Comparison of ENCODE assay signal across 29 cellular contexts in the genomic region with DNA sequence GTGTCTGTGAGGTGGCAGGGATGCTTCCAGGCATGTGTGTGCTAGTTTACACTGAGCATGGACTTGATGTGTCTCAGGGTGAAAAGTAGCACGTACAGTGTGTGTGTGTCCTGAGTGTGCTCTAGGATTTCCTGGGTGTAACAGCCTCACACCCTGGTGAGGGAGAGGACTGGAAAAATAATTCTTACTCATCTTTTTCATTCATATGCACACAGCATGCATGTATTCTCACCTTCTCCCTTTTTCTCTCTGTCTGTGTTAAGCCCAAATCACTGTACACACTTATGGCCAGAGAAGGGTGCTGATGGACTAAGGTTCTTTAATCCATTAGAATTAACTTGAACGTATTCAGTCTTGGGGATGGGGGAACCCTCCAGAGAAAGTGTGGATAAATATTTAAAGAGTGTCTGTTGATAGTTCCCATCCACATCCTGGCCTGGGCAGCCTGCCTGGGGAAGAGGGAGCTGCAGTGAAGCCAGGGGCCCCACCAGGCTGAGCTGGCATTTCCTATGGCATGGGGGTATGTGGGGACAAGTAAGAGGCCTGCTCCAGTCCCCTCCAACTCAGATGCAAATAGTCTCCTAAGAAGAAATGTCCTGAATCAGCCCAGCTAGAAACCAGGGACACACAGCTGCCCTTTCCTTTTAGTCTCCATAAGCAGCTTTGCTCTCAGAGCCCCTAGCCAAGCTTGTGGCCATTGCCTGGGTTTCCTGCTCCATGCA. TPM values are rescaled to one million over a fixed set of nuclear protein-coding genes. Genes with fewer than 3 reads are reported as not detected.
DNase-seq lines count a peak whose midpoint lies in the region; ATAC-seq and FAIRE-seq lines count a peak whose summit lies in the region.
"Had no signal": no experiment of that assay in that cellular context is flagged by ENCODE, and none has a peak within 500 bp of the region (broad histone marks: within the 10 kb centered on the region; RNA-seq: fewer than 3 reads in every experiment).

No MANE protein-coding gene starts in this region.

- ATAC-seq in naive B cell (ENCODE audit: low read depth in 2 of 2), result no peak
- no peak for ATAC-seq in GM18907 (IDR thresholded peaks at IDR 0.05; ENCODE audit: unreplicated experiment)
- ATAC-seq: activated T-cell treated with anti-CD3 and anti-CD28 coated beads, Interleukin-2, amount 50 U/mL, for 4 hours; lower lobe of right lung had no signal

- H3K36me3 Mint-ChIP-seq in naive B cell, result no peaks in the 10 kb centered on the region
- no peaks in the 10 kb centered on the region for H3K36me3 Mint-ChIP-seq in activated naive CD8-positive, alpha-beta T cell treated with anti-CD3 and anti-CD28 coated beads for 36 hours

- peaks cover 48% of the 10 kb centered on the region for H3K79me2 ChIP-seq in GM23248 (ENCODE audit: insufficient read depth)

- H2AFZ ChIP-seq in GM23248, result no peak overlapping the region

- peaks cover 29 to 54% (median 39%) of the 10 kb centered on the region in 3 donors for H3K4me1 Mint-ChIP-seq in naive B cell
- H3K4me1 Mint-ChIP-seq in activated naive CD8-positive, alpha-beta T cell treated with anti-CD3 and anti-CD28 coated beads for 36 hours, result peaks cover 25% of the 10 kb centered on the region

- H3K27me3 Mint-ChIP-seq in naive B cell, result peaks cover 80 to 97% (median 93%) of the 10 kb centered on the region in 3 donors
- H3K27me3 Mint-ChIP-seq in activated naive CD8-positive, alpha-beta T cell treated with anti-CD3 and anti-CD28 coated beads for 36 hours, result peaks cover 99% of the 10 kb centered on the region

- H3K36me3 ChIP-seq in GM23248 (ENCODE audit: low read depth) (no peaks in the 10 kb centered on the region), adipocyte (ENCODE audit: control insufficient read depth, insufficient read depth, low read length, severe bottlenecking) (peaks cover 5% of the 10 kb centered on the region), subcutaneous abdominal adipose tissue (ENCODE audit: control insufficient read depth in 5 of 5, insufficient read depth in 5 of 5, low read length in 5 of 5) (no peaks in the 10 kb centered on the region)
- H3K36me3 ChIP-seq: breast epithelium, lower lobe of right lung, thoracic aorta had no signal

- no peak overlapping the region for H3K27ac Mint-ChIP-seq in naive B cell
- no peak overlapping the region for H3K27ac Mint-ChIP-seq in activated naive CD8-positive, alpha-beta T cell treated with anti-CD3 and anti-CD28 coated beads for 36 hours
- H3K27ac Mint-ChIP-seq: activated CD4-positive, alpha-beta T cell treated with anti-CD3 and anti-CD28 coated beads, Interleukin-2, amount 10 ng/mL, durations not matched to agents 24 days and 14 days had no signal

- H3K9ac ChIP-seq in GM23248 (peak overlapping the region; percentile 84; the same call in 1 of the 2 replicates), adipocyte (ENCODE audit: low read length) (peak overlapping the region; percentile 96), subcutaneous abdominal adipose tissue (ENCODE audit: low read length in 5 of 5) (peak overlapping the region in 1 of 5 donors; percentile 1)

- H3K9me3 Mint-ChIP-seq in naive B cell, result peaks cover 0 to 2% (median 0%) of the 10 kb centered on the region in 7 donors
- no peaks in the 10 kb centered on the region for H3K9me3 Mint-ChIP-seq in activated naive CD8-positive, alpha-beta T cell treated with anti-CD3 and anti-CD28 coated beads for 36 hours
- H3K9me3 Mint-ChIP-seq: activated CD4-positive, alpha-beta T cell treated with anti-CD3 and anti-CD28 coated beads, Interleukin-2, amount 10 ng/mL, durations not matched to agents 24 days and 14 days; activated T-cell treated with anti-CD3 and anti-CD28 coated beads, Interleukin-2, amount 50 U/mL, for 4 hours had no signal

- H4K20me1 ChIP-seq in GM23248 (ENCODE audit: insufficient read depth), result no peaks in the 10 kb centered on the region

- no peak for FAIRE-seq in GM19239 (lab: Jason Lieb, UNC)
- FAIRE-seq: colon, frontal cortex had no signal

- peak overlapping the region in 5 of 8 donors; percentile 50 to 94 (median 80) for H3K4me3 Mint-ChIP-seq in naive B cell
- H3K4me3 Mint-ChIP-seq in activated naive CD8-positive, alpha-beta T cell treated with anti-CD3 and anti-CD28 coated beads for 36 hours, result no peak overlapping the region
- H3K4me3 Mint-ChIP-seq: activated CD4-positive, alpha-beta T cell treated with anti-CD3 and anti-CD28 coated beads, Interleukin-2, amount 10 ng/mL, durations not matched to agents 24 days and 14 days; activated T-cell treated with anti-CD3 and anti-CD28 coated beads, Interleukin-2, amount 50 U/mL, for 4 hours had no signal

- peaks cover 15% of the 10 kb centered on the region for H3K4me1 ChIP-seq in GM23248 (ENCODE audit: insufficient read depth)
- H3K4me1 ChIP-seq in adipocyte (ENCODE audit: control insufficient read depth, insufficient read depth, low read length), result peaks cover 46% of the 10 kb centered on the region
- H3K4me1 ChIP-seq in subcutaneous abdominal adipose tissue (ENCODE audit: control insufficient read depth in 5 of 5, insufficient read depth in 5 of 5, low read length in 5 of 5), result peaks cover 3 to 83% (median 78%) of the 10 kb centered on the region in 5 donors

- in situ Hi-C loops in GM23248 (cut with MboI), result no loop called here

- DNase-seq in GM23248 (peak; percentile 36), adipocyte (ENCODE audit: low read depth) (no peak), naive B cell (no peak), GM19239 (ENCODE audit: insufficient read length, low spot score) (no peak)
- no peak for DNase-seq in activated naive CD8-positive, alpha-beta T cell treated with anti-CD3 and anti-CD28 coated beads for 36 hours
- DNase-seq: activated CD4-positive, alpha-beta T cell treated with anti-CD3 and anti-CD28 coated beads, Interleukin-2, amount 10 ng/mL, durations not matched to agents 24 days and 14 days; activated naive CD4-positive, alpha-beta T cell treated with Interleukin-2 at 50 U/mL for 16 hours; activated T-cell treated with anti-CD3 and anti-CD28 coated beads, Interleukin-2, amount 50 U/mL, for 4 hours; amniotic stem cell; DND-41; effector memory CD4-positive, alpha-beta T cell; H7; islet precursor cell; lower lobe of right lung; NCI-H1048; NCI-H187; NCI-H2171 treated with DMSO at 0.1 percent for 48 hours; NCI-H524; nucleus accumbens; stimulated activated CD4-positive, alpha-beta T cell treated with anti-CD3 and anti-CD28 coated beads, Interleukin-4, amount 100 ng/mL, for 24 hours had no signal

- 81 to 85% methylated on average over 2 of the region's 2 CpGs for WGBS in GM23248 (ENCODE audit: low coverage in 1 of 2, low lambda C conversion rate in 2 of 2, missing lambda C conversion rate in 2 of 2), 2 experiments

- H3K9me3 ChIP-seq in GM23248 (ENCODE audit: low read depth), result no peaks in the 10 kb centered on the region
- no peaks in the 10 kb centered on the region for H3K9me3 ChIP-seq in adipocyte (ENCODE audit: control insufficient read depth, low read length)
- no peaks in the 10 kb centered on the region for H3K9me3 ChIP-seq in subcutaneous abdominal adipose tissue (ENCODE audit: control insufficient read depth in 5 of 5, low read length in 5 of 5)
- H3K9me3 ChIP-seq: breast epithelium, lower lobe of right lung, SJSA1, thoracic aorta had no signal

- peak overlapping the region; percentile 91 for H3K4me3 ChIP-seq in GM23248
- H3K4me3 ChIP-seq in adipocyte (ENCODE audit: low read length), result peak overlapping the region; percentile 86
- H3K4me3 ChIP-seq in subcutaneous abdominal adipose tissue (ENCODE audit: low read depth in 1 of 5, low read length in 5 of 5), result no peak overlapping the region
- H3K4me3 ChIP-seq: lower lobe of right lung, SJSA1, thoracic aorta had no signal

- no peaks in the 10 kb centered on the region for H3K9me2 ChIP-seq in GM23248 (ENCODE audit: insufficient read depth)

- H3K4me2 ChIP-seq in GM23248 (ENCODE audit: unreplicated experiment), result peak overlapping the region; percentile 72

- H3K27ac ChIP-seq in GM23248, result 0 out of 2 replicates have a peak overlapping the region, but pooled peaks have one; percentile 73
- peak overlapping the region; percentile 57 for H3K27ac ChIP-seq in subcutaneous abdominal adipose tissue (ENCODE audit: low read depth, low read length)
- H3K27ac ChIP-seq: HL-60, lower lobe of right lung, SJSA1, thoracic aorta had no signal

- peaks cover 19% of the 10 kb centered on the region for H3F3A ChIP-seq in GM23248 (ENCODE audit: insufficient read depth)

- no peaks in the 10 kb centered on the region for H3K27me3 ChIP-seq in GM23248 (replicated peaks; ENCODE audit: insufficient read depth)
- no peaks in the 10 kb centered on the region for H3K27me3 ChIP-seq in adipocyte (replicated peaks; ENCODE audit: control insufficient read depth, insufficient read depth, low read length)
- H3K27me3 ChIP-seq in subcutaneous abdominal adipose tissue (ENCODE audit: control insufficient read depth in 5 of 5, insufficient read depth in 4 of 5, low read length in 5 of 5), result peaks cover 4 to 42% (median 15%) of the 10 kb centered on the region in 5 donors
- H3K27me3 ChIP-seq: SJSA1 had no signal

RNA-seq across cellular contexts. Expression of gene HOXC8, which starts 1.1 kb away (rescaled TPM):
- total RNA-seq in GM23248 (2014; rRNA removed; shearing (Covaris generic)), result 3.8 and 11.3 TPM in 2 replicates
- polyA plus RNA-seq in GM23248 (2016; fragmentation: Nextera tagmentation; extraction: Ambion mirVana) (16.7 and 20.8 TPM in 2 replicates), naive B cell (ENCODE audit: low read depth in 6 of 6) (not detected)
- not detected for total RNA-seq in activated naive CD8-positive, alpha-beta T cell treated with anti-CD3 and anti-CD28 coated beads for 36 hours
- total RNA-seq: activated CD4-positive, alpha-beta T cell treated with anti-CD3 and anti-CD28 coated beads, Interleukin-2, amount 10 ng/mL, durations not matched to agents 24 days and 14 days; activated T-cell treated with anti-CD3 and anti-CD28 coated beads, Interleukin-2, amount 50 U/mL, for 4 hours; frontal cortex; H7; lower lobe of right lung; T-helper 1 cell treated with Interleukin-12 subunit alpha and Interleukin-12 subunit beta and Interleukin-4 antibody, amounts not matched to agents 30 ng/mL and 1 ng/mL, for 36 hours; thoracic aorta had no signal

RNA-seq across cellular contexts. Expression of gene HOXC9, which starts 7.7 kb away (rescaled TPM):
- total RNA-seq in GM23248 (2014; rRNA removed; shearing (Covaris generic)), result 2.5 and 3.7 TPM in 2 replicates
- polyA plus RNA-seq in GM23248 (2016; fragmentation: Nextera tagmentation; extraction: Ambion mirVana), result 5.5 and 6.0 TPM in 2 replicates
- not detected for polyA plus RNA-seq in naive B cell (ENCODE audit: low read depth in 6 of 6)
- total RNA-seq in activated naive CD8-positive, alpha-beta T cell treated with anti-CD3 and anti-CD28 coated beads for 36 hours, result not detected
- total RNA-seq: activated CD4-positive, alpha-beta T cell treated with anti-CD3 and anti-CD28 coated beads, Interleukin-2, amount 10 ng/mL, durations not matched to agents 24 days and 14 days; activated T-cell treated with anti-CD3 and anti-CD28 coated beads, Interleukin-2, amount 50 U/mL, for 4 hours; frontal cortex; H7; lower lobe of right lung; T-helper 1 cell treated with Interleukin-12 subunit alpha and Interleukin-12 subunit beta and Interleukin-4 antibody, amounts not matched to agents 30 ng/mL and 1 ng/mL, for 36 hours; thoracic aorta had no signal

RNA-seq across cellular contexts. Expression of gene HOXC6, which starts 20.5 kb away (rescaled TPM):
- total RNA-seq in GM23248 (2014; rRNA removed; shearing (Covaris generic)), result 3.6 and 4.9 TPM in 2 replicates
- polyA plus RNA-seq in GM23248 (2016; fragmentation: Nextera tagmentation; extraction: Ambion mirVana), result 19.9 and 20.5 TPM in 2 replicates
- not detected for polyA plus RNA-seq in naive B cell (ENCODE audit: low read depth in 6 of 6)
- total RNA-seq in activated naive CD8-positive, alpha-beta T cell treated with anti-CD3 and anti-CD28 coated beads for 36 hours, result not detected
- total RNA-seq: activated CD4-positive, alpha-beta T cell treated with anti-CD3 and anti-CD28 coated beads, Interleukin-2, amount 10 ng/mL, durations not matched to agents 24 days and 14 days; activated T-cell treated with anti-CD3 and anti-CD28 coated beads, Interleukin-2, amount 50 U/mL, for 4 hours; frontal cortex; H7; T-helper 1 cell treated with Interleukin-12 subunit alpha and Interleukin-12 subunit beta and Interleukin-4 antibody, amounts not matched to agents 30 ng/mL and 1 ng/mL, for 36 hours; thoracic aorta had no signal

RNA-seq across cellular contexts. Expression of gene HOXC10, which starts 22.8 kb away (rescaled TPM):
- total RNA-seq in GM23248 (2014; rRNA removed; shearing (Covaris generic)), result not detected in 2 replicates
- polyA plus RNA-seq in GM23248 (2016; fragmentation: Nextera tagmentation; extraction: Ambion mirVana), result not detected in 2 replicates
- polyA plus RNA-seq in naive B cell (ENCODE audit: low read depth in 6 of 6), result not detected
- total RNA-seq in activated naive CD8-positive, alpha-beta T cell treated with anti-CD3 and anti-CD28 coated beads for 36 hours, result not detected
- total RNA-seq: activated CD4-positive, alpha-beta T cell treated with anti-CD3 and anti-CD28 coated beads, Interleukin-2, amount 10 ng/mL, durations not matched to agents 24 days and 14 days; activated T-cell treated with anti-CD3 and anti-CD28 coated beads, Interleukin-2, amount 50 U/mL, for 4 hours; frontal cortex; H7; lower lobe of right lung; T-helper 1 cell treated with Interleukin-12 subunit alpha and Interleukin-12 subunit beta and Interleukin-4 antibody, amounts not matched to agents 30 ng/mL and 1 ng/mL, for 36 hours; thoracic aorta had no signal

RNA-seq across cellular contexts. Expression of gene HOXC5, which starts 25.2 kb away (rescaled TPM):
- 1.1 and 1.8 TPM in 2 replicates for total RNA-seq in GM23248 (2014; rRNA removed; shearing (Covaris generic))
- 0.65 and 1.3 TPM in 2 replicates for polyA plus RNA-seq in GM23248 (2016; fragmentation: Nextera tagmentation; extraction: Ambion mirVana)
- polyA plus RNA-seq in naive B cell (ENCODE audit: low read depth in 6 of 6), result not detected
- not detected for total RNA-seq in activated naive CD8-positive, alpha-beta T cell treated with anti-CD3 and anti-CD28 coated beads for 36 hours
- total RNA-seq: activated CD4-positive, alpha-beta T cell treated with anti-CD3 and anti-CD28 coated beads, Interleukin-2, amount 10 ng/mL, durations not matched to agents 24 days and 14 days; activated T-cell treated with anti-CD3 and anti-CD28 coated beads, Interleukin-2, amount 50 U/mL, for 4 hours; frontal cortex; H7; lower lobe of right lung; SJSA1; T-helper 1 cell treated with Interleukin-12 subunit alpha and Interleukin-12 subunit beta and Interleukin-4 antibody, amounts not matched to agents 30 ng/mL and 1 ng/mL, for 36 hours had no signal

Comparison
In these comparisons a context has a peak if more than half of its experiments do, and no peak if none do; other contexts are left out.
1. H3K4me3 ChIP-seq: peak in GM23248 (single experiment) and adipocyte (single experiment); none in subcutaneous abdominal adipose tissue (0 of 5).